In genomic region chr2:28901202-28901601, GRCh38 we compare ENCODE assay signal across 18 cellular contexts. TPM values are rescaled to one million over a fixed set of nuclear protein-coding genes. Genes with fewer than 3 reads are reported as not detected.
DNase-seq lines count a peak whose midpoint lies in the region; ATAC-seq and TF ChIP-seq lines count a peak whose summit lies in the region.
"Had no signal": no experiment of that assay in that cellular context is flagged by ENCODE, and none has a peak within 500 bp of the region (broad histone marks: within the 10 kb centered on the region; RNA-seq: fewer than 3 reads in every experiment).

No MANE protein-coding gene starts in this region.

- DNase-seq in GM12865 (ENCODE audit: low read depth) (peak; percentile 9), GM23338 (ENCODE audit: low spot score) (no peak), mesothelial cell of epicardium (ENCODE audit: low spot score in 2 of 2, unreplicated experiment in 2 of 2) (no peak), lower leg skin (ENCODE audit: low spot score in 2 of 2) (no peak), esophagus muscularis mucosa (ENCODE audit: extremely low spot score) (no peak), germinal center (ENCODE audit: low spot score) (no peak)
- DNase-seq in activated naive CD8-positive, alpha-beta T cell treated with anti-CD3 and anti-CD28 coated beads for 36 hours, result no peak
- DNase-seq: CD8-positive, alpha-beta T cell; DMS79 treated with DMSO at 0.1 percent for 48 hours; GOT3; KG1; MG63; NCI-H1105 treated with DMSO at 0.1 percent for 48 hours; NCI-H187 treated with DMSO at 0.1 percent for 48 hours; NCI-H2171; NCI-H446 treated with DMSO at 0.1 percent for 48 hours; NCI-H82 had no signal

- peaks cover 87% of the 10 kb centered on the region for H4K20me1 ChIP-seq in GM23338 (replicated peaks; ENCODE audit: insufficient read depth)

- H3F3A ChIP-seq in GM23338 (replicated peaks; ENCODE audit: low read depth), result no peaks in the 10 kb centered on the region

- 0 out of 2 replicates have a peak overlapping the region, but pooled peaks have one; percentile 30 for H3K27ac Mint-ChIP-seq in GM23338
- peak overlapping the region; percentile 2 for H3K27ac Mint-ChIP-seq in activated naive CD8-positive, alpha-beta T cell treated with anti-CD3 and anti-CD28 coated beads for 36 hours
- peak overlapping the region; percentile 22 for H3K27ac Mint-ChIP-seq in mesothelial cell of epicardium

- H3K27me3 ChIP-seq in GM23338 (ENCODE audit: insufficient read depth) (no peaks in the 10 kb centered on the region), esophagus muscularis mucosa (no peaks in the 10 kb centered on the region)
- H3K27me3 ChIP-seq: MG63 had no signal

- H3K27me3 Mint-ChIP-seq in GM23338 (ENCODE audit: insufficient read depth, low read depth, poor library complexity) (peaks cover 1% of the 10 kb centered on the region), mesothelial cell of epicardium (ENCODE audit: low read depth) (no peaks in the 10 kb centered on the region)
- no peaks in the 10 kb centered on the region for H3K27me3 Mint-ChIP-seq in activated naive CD8-positive, alpha-beta T cell treated with anti-CD3 and anti-CD28 coated beads for 36 hours

- intact Hi-C loops in lower leg skin (cut with DNase I; ENCODE audit: low total_unique reads) (no loop called here), esophagus muscularis mucosa (cut with DNase I) (no loop called here)

- H3K4me1 ChIP-seq in GM23338 (ENCODE audit: insufficient read depth) (peaks cover 30% of the 10 kb centered on the region), esophagus muscularis mucosa (peaks cover 12 to 40% (median 33%) of the 10 kb centered on the region in 4 donors)

- H3K9me2 ChIP-seq in GM23338 (ENCODE audit: insufficient read depth), result no peaks in the 10 kb centered on the region

- H3K4me1 Mint-ChIP-seq in GM23338 (peaks cover 33% of the 10 kb centered on the region), mesothelial cell of epicardium (peaks cover 34% of the 10 kb centered on the region)
- H3K4me1 Mint-ChIP-seq in activated naive CD8-positive, alpha-beta T cell treated with anti-CD3 and anti-CD28 coated beads for 36 hours, result peaks cover 68% of the 10 kb centered on the region

- no peak overlapping the region for H3K4me3 ChIP-seq in GM12865 (ENCODE audit: low read depth, low read length)
- no peak overlapping the region for H3K4me3 ChIP-seq in GM23338
- no peak overlapping the region for H3K4me3 ChIP-seq in lower leg skin (ENCODE audit: low read depth, poor library complexity, severe bottlenecking)
- H3K4me3 ChIP-seq in esophagus muscularis mucosa, result no peak overlapping the region
- H3K4me3 ChIP-seq: MG63 had no signal

- H3K4me3 Mint-ChIP-seq in GM23338 (no peak overlapping the region), mesothelial cell of epicardium (no peak overlapping the region)
- peak overlapping the region; percentile 2 for H3K4me3 Mint-ChIP-seq in activated naive CD8-positive, alpha-beta T cell treated with anti-CD3 and anti-CD28 coated beads for 36 hours
- H3K4me3 Mint-ChIP-seq: CD8-positive, alpha-beta T cell had no signal

- no peak for TF ChIP-seq CTCF in GM12865 (IDR thresholded peaks at IDR 0.05; ENCODE audit: insufficient read depth, low read depth, low read length, missing control alignments)
- no peak for TF ChIP-seq CTCF in GM23338 (conservative IDR thresholded peaks at IDR 0.05; ENCODE audit: low read depth in 2 of 2)
- no peak for TF ChIP-seq CTCF in mesothelial cell of epicardium (IDR thresholded peaks at IDR 0.05; ENCODE audit: unreplicated experiment)
- no peak for TF ChIP-seq CTCF in lower leg skin (IDR thresholded peaks at IDR 0.05)
- no peak for TF ChIP-seq CTCF in esophagus muscularis mucosa (IDR thresholded peaks at IDR 0.05)

- 61 to 66% methylated on average over 2 of the region's 2 CpGs for WGBS in lower leg skin, 2 donors
- WGBS in esophagus muscularis mucosa, result 66% methylated on average over 2 of the region's 2 CpGs

- H3K79me2 ChIP-seq in GM23338 (replicated peaks; ENCODE audit: insufficient read depth), result peaks cover 100% of the 10 kb centered on the region

- no peak for ATAC-seq in GM23338
- ATAC-seq: CD8-positive, alpha-beta T cell; Right ventricle myocardium inferior had no signal

- H3K27ac ChIP-seq in GM23338 (ENCODE audit: low read depth), result peak overlapping the region; percentile 3; the same call in 1 of the 2 replicates
- H3K27ac ChIP-seq in esophagus muscularis mucosa (replicated peaks in 1 of 4), result no peak overlapping the region

- no peak overlapping the region for H3K4me2 ChIP-seq in GM23338

- no peak overlapping the region for H2AFZ ChIP-seq in GM23338

- H3K9me3 Mint-ChIP-seq in GM23338 (no peaks in the 10 kb centered on the region), mesothelial cell of epicardium (no peaks in the 10 kb centered on the region)
- H3K9me3 Mint-ChIP-seq in activated naive CD8-positive, alpha-beta T cell treated with anti-CD3 and anti-CD28 coated beads for 36 hours, result no peaks in the 10 kb centered on the region
- H3K9me3 Mint-ChIP-seq: CD8-positive, alpha-beta T cell had no signal

- TF ChIP-seq POLR2A in lower leg skin (IDR thresholded peaks at IDR 0.05) (no peak), esophagus muscularis mucosa (IDR thresholded peaks at IDR 0.05; ENCODE audit: low read depth) (no peak)

- H3K36me3 Mint-ChIP-seq in GM23338 (ENCODE audit: low read depth), result peaks cover 43% of the 10 kb centered on the region
- H3K36me3 Mint-ChIP-seq in activated naive CD8-positive, alpha-beta T cell treated with anti-CD3 and anti-CD28 coated beads for 36 hours, result peaks cover 47% of the 10 kb centered on the region
- H3K36me3 Mint-ChIP-seq in mesothelial cell of epicardium, result peaks cover 8% of the 10 kb centered on the region

- H3K9me3 ChIP-seq in esophagus muscularis mucosa, result no peaks in the 10 kb centered on the region
- H3K9me3 ChIP-seq: MG63 had no signal

- no peak for TF ChIP-seq EP300 in esophagus muscularis mucosa (IDR thresholded peaks at IDR 0.05)

- H3K36me3 ChIP-seq in GM23338 (ENCODE audit: insufficient read depth), result peaks cover 32% of the 10 kb centered on the region; the same call in 1 of the 2 replicates
- H3K36me3 ChIP-seq in esophagus muscularis mucosa, result peaks cover 0 to 26% (median 15%) of the 10 kb centered on the region in 4 donors

TF ChIP-seq in GM23338, 12 proteins besides CTCF, POLR2A, EP300 and RAD21 (continues in another document):
- no peak for TF ChIP-seq STAT1 (IDR thresholded peaks at IDR 0.05; ENCODE audit: unreplicated experiment)
- TF ChIP-seq EZH2 (IDR thresholded peaks at IDR 0.05; ENCODE audit: low read depth, unreplicated experiment), result no peak
- no peak for TF ChIP-seq JUNB (IDR thresholded peaks at IDR 0.05; ENCODE audit: unreplicated experiment)
- TF ChIP-seq NANOG (IDR thresholded peaks at IDR 0.05; ENCODE audit: borderline replicate concordance), result no peak
- no peak for TF ChIP-seq REST (IDR thresholded peaks at IDR 0.05; ENCODE audit: unreplicated experiment)
- TF ChIP-seq ETS1 (IDR thresholded peaks at IDR 0.05), result no peak
- no peak for TF ChIP-seq ZNF114 (CRISPR knock-in tag; IDR thresholded peaks at IDR 0.05)
- no peak for TF ChIP-seq EZH2phosphoT487 (IDR thresholded peaks at IDR 0.05; ENCODE audit: unreplicated experiment)
- TF ChIP-seq ZNF331 (CRISPR knock-in tag; IDR thresholded peaks at IDR 0.05; ENCODE audit: low read depth), result no peak

RNA-seq across cellular contexts. Expression of gene WDR43, which starts 6.7 kb away (rescaled TPM):
- total RNA-seq in GM23338 (2014; rRNA removed; shearing (Covaris generic)), result 112 and 140 TPM in 2 replicates
- polyA plus RNA-seq in GM23338 (2016; fragmentation: Nextera tagmentation; extraction: Ambion mirVana), result 101 and 103 TPM in 2 replicates
- total RNA-seq in activated naive CD8-positive, alpha-beta T cell treated with anti-CD3 and anti-CD28 coated beads for 36 hours, result 100 to 1,000 TPM; 179 to 191 TPM
- total RNA-seq in mesothelial cell of epicardium, result 65.3 to 66.9 TPM (median 65.5 TPM) in 3 replicates
- total RNA-seq in lower leg skin, result 10 to 100 TPM; 40.8 to 65.5 (median 43.2) TPM
- total RNA-seq in esophagus muscularis mucosa, result 10 to 100 TPM; 21.5 to 53.0 (median 31.0) TPM

RNA-seq across cellular contexts. Expression of gene TRMT61B, which starts 31.1 kb away (rescaled TPM):
- total RNA-seq in GM23338 (2014; rRNA removed; shearing (Covaris generic)), result 34.7 and 51.9 TPM in 2 replicates
- polyA plus RNA-seq in GM23338 (2016; fragmentation: Nextera tagmentation; extraction: Ambion mirVana), result 52.7 and 60.1 TPM in 2 replicates
- total RNA-seq in activated naive CD8-positive, alpha-beta T cell treated with anti-CD3 and anti-CD28 coated beads for 36 hours, result 10 to 100 TPM; 18.9 to 20.6 TPM
- total RNA-seq in mesothelial cell of epicardium (18.6 to 19.2 TPM (median 19.1 TPM) in 3 replicates), lower leg skin (10 to 100 TPM in 2 of 4 donors, 1 to 10 TPM in 2; 7.9 to 19.9 (median 10.2) TPM), esophagus muscularis mucosa (10 to 100 TPM; 10.6 to 14.6 (median 11.4) TPM)
